In the genomic region with DNA sequence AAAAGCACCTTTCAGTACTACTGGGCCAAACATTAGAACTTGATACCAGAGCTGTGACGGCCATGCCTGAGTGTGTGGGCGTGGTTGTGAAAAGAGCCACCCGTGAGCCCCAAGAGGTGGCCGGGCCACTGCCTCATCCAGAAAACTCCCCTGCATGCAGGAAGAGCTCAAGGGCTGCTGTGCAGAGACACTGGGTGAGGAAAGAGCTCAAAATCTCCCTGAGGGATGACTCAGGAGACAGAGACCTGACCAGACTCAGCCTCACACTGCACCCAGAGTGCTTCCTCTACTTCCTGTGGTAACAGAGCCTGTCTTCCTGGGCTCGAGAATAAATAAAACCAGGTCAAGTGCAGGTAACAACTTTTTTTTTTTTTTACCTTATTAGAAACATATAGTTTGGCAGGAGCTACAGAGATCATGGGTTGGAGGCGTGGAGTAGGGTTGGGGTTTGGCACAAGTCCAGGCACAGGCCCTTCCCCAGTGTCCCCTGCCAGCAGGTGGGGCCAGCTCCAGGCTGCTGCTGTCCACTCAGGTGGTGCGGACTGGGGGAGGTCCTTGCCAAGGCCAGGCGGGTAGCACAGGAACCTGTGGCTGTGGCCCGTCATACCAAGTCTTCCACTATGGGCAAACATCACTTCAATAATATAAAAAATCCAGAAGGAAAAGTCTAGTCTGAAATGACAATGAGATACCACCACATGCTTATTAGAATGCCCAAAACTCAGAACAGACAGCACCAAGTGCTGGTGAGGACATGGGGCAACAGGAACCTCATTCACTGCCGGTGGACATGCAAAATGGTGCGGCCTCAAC, we compare ENCODE assay signal across 9 cellular contexts. TPM values are rescaled to one million over a fixed set of nuclear protein-coding genes. Genes with fewer than 3 reads are reported as not detected.
A peak's percentile ranks its signal among the peaks of the same experiment; 100 is the strongest.
DNase-seq lines count a peak whose midpoint lies in the region; ATAC-seq and TF ChIP-seq lines count a peak whose summit lies in the region.
"Had no signal": no experiment of that assay in that cellular context is flagged by ENCODE, and none has a peak within 500 bp of the region (broad histone marks: within the 10 kb centered on the region; RNA-seq: fewer than 3 reads in every experiment).

No MANE protein-coding gene starts in this region.

- H3K4me3 ChIP-seq in DND-41 (ENCODE audit: low read depth in 1 of 2, low read length in 2 of 2) (no peak overlapping the region), smooth muscle cell (no peak overlapping the region)

- H3K4me2 ChIP-seq in DND-41 (ENCODE audit: insufficient read depth, low read length) (no peak overlapping the region), smooth muscle cell (peak overlapping the region; percentile 47)

- H3K27me3 ChIP-seq in DND-41 (ENCODE audit: insufficient read depth, low read length, poor library complexity) (no peaks in the 10 kb centered on the region), smooth muscle cell (ENCODE audit: low read depth) (no peaks in the 10 kb centered on the region)

- H3K9ac ChIP-seq in DND-41 (ENCODE audit: low read depth, low read length) (no peak overlapping the region), smooth muscle cell (ENCODE audit: low read depth) (no peak overlapping the region)

- H2AFZ ChIP-seq in DND-41 (ENCODE audit: low read depth, low read length) = no peak overlapping the region
- no peak overlapping the region for H2AFZ ChIP-seq in smooth muscle cell (ENCODE audit: low read depth)

- no peak for TF ChIP-seq CTCF in DND-41 (IDR thresholded peaks at IDR 0.05; ENCODE audit: borderline replicate concordance, extremely low read depth, low read length, poor library complexity, severe bottlenecking)
- no peak for TF ChIP-seq CTCF in smooth muscle cell (IDR thresholded peaks at IDR 0.05; ENCODE audit: borderline replicate concordance, insufficient read depth, poor library complexity, severe bottlenecking)

- H3K79me2 ChIP-seq in DND-41 (ENCODE audit: insufficient read depth, low read length) (peaks cover 95% of the 10 kb centered on the region), smooth muscle cell (ENCODE audit: low read depth) (peaks cover 100% of the 10 kb centered on the region)

- H3K9me3 Mint-ChIP-seq in activated CD4-positive, alpha-beta T cell treated with anti-CD3 and anti-CD28 coated beads, Interleukin-2, amount 10 ng/mL, durations not matched to agents 24 days and 14 days = no peaks in the 10 kb centered on the region
- no peaks in the 10 kb centered on the region for H3K9me3 Mint-ChIP-seq in effector memory CD8-positive, alpha-beta T cell

- DNase-seq in DND-41 = peak; percentile 28
- DNase-seq in activated CD4-positive, alpha-beta T cell treated with anti-CD3 and anti-CD28 coated beads, Interleukin-2, amount 10 ng/mL, durations not matched to agents 24 days and 14 days = peak; percentile 85
- DNase-seq in effector memory CD8-positive, alpha-beta T cell = peak; percentile 75 to 80 (median 80)
- DNase-seq in smooth muscle cell (lab: John Stamatoyannopoulos, UW; ENCODE audit: unreplicated experiment) = no peak
- no peak for DNase-seq in ecto neural progenitor cell (ENCODE audit: low spot score)
- no peak for DNase-seq in NCI-H1436 (lab: John Stamatoyannopoulos, UW)
- DNase-seq: left cardiac atrium had no signal

- peak overlapping the region; percentile 66 for H3K4me3 Mint-ChIP-seq in activated CD4-positive, alpha-beta T cell treated with anti-CD3 and anti-CD28 coated beads, Interleukin-2, amount 10 ng/mL, durations not matched to agents 24 days and 14 days
- H3K4me3 Mint-ChIP-seq in effector memory CD8-positive, alpha-beta T cell = peak overlapping the region; percentile 83 to 92

- peaks cover 60% of the 10 kb centered on the region for H3K4me1 Mint-ChIP-seq in activated CD4-positive, alpha-beta T cell treated with anti-CD3 and anti-CD28 coated beads, Interleukin-2, amount 10 ng/mL, durations not matched to agents 24 days and 14 days
- H3K4me1 Mint-ChIP-seq in effector memory CD8-positive, alpha-beta T cell (ENCODE audit: low read depth in 2 of 2) = peaks cover 69 to 78% of the 10 kb centered on the region in 2 donors

- H3K36me3 Mint-ChIP-seq in activated CD4-positive, alpha-beta T cell treated with anti-CD3 and anti-CD28 coated beads, Interleukin-2, amount 10 ng/mL, durations not matched to agents 24 days and 14 days (ENCODE audit: low read depth) = no peaks in the 10 kb centered on the region
- H3K36me3 Mint-ChIP-seq in effector memory CD8-positive, alpha-beta T cell (ENCODE audit: insufficient read depth) = peaks cover 72% of the 10 kb centered on the region

- H3K27ac ChIP-seq in DND-41 (ENCODE audit: low read length) (peak overlapping the region; percentile 43), KOPT-K1 (ENCODE audit: low read depth, low read length, poor library complexity, severe bottlenecking) (peak overlapping the region; percentile 56), smooth muscle cell (ENCODE audit: low read depth) (peak overlapping the region; percentile 62)

- H3K27me3 Mint-ChIP-seq in activated CD4-positive, alpha-beta T cell treated with anti-CD3 and anti-CD28 coated beads, Interleukin-2, amount 10 ng/mL, durations not matched to agents 24 days and 14 days = no peaks in the 10 kb centered on the region
- H3K27me3 Mint-ChIP-seq in effector memory CD8-positive, alpha-beta T cell = no peaks in the 10 kb centered on the region

- H3K27ac Mint-ChIP-seq in activated CD4-positive, alpha-beta T cell treated with anti-CD3 and anti-CD28 coated beads, Interleukin-2, amount 10 ng/mL, durations not matched to agents 24 days and 14 days = peak overlapping the region; percentile 89
- H3K27ac Mint-ChIP-seq in effector memory CD8-positive, alpha-beta T cell = peak overlapping the region; percentile 98 to 99

- peaks cover 4% of the 10 kb centered on the region for H3F3A ChIP-seq in smooth muscle cell (ENCODE audit: low read depth)

- peaks cover 90% of the 10 kb centered on the region for H4K20me1 ChIP-seq in DND-41 (ENCODE audit: insufficient read depth, low read length)
- H4K20me1 ChIP-seq in smooth muscle cell (ENCODE audit: low read depth) = peaks cover 100% of the 10 kb centered on the region

- H3K9me3 ChIP-seq in DND-41 (ENCODE audit: insufficient read depth, low read length, severe bottlenecking) = no peaks in the 10 kb centered on the region
- no peaks in the 10 kb centered on the region for H3K9me3 ChIP-seq in KOPT-K1 (ENCODE audit: insufficient read depth, low read length, poor library complexity, severe bottlenecking)
- no peaks in the 10 kb centered on the region for H3K9me3 ChIP-seq in smooth muscle cell (replicated peaks; ENCODE audit: low read depth)

- intact Hi-C loops in activated CD4-positive, alpha-beta T cell treated with anti-CD3 and anti-CD28 coated beads, Interleukin-2, amount 10 ng/mL, durations not matched to agents 24 days and 14 days (cut with micrococcal nuclease) = loop anchor here (1.0 to 2.0 kb wide), 3 partner anchors 17 to 52 kb away; partner anchors contain the start of gene ELL

- peaks cover 11% of the 10 kb centered on the region for H3K4me1 ChIP-seq in DND-41 (ENCODE audit: insufficient read depth, low read length)
- H3K4me1 ChIP-seq in smooth muscle cell (ENCODE audit: low read depth) = peaks cover 8% of the 10 kb centered on the region

- ATAC-seq in DND-41 (ENCODE audit: insufficient read depth, low read depth) (peak; percentile 78), GM19397 (IDR thresholded peaks at IDR 0.05; ENCODE audit: unreplicated experiment) (no peak)
- ATAC-seq in effector memory CD8-positive, alpha-beta T cell (replicated peaks) = peak; percentile 87

- H3K36me3 ChIP-seq in DND-41 (ENCODE audit: insufficient read depth, low read length) (no peaks in the 10 kb centered on the region), KOPT-K1 (ENCODE audit: insufficient read depth, low read length) (no peaks in the 10 kb centered on the region), smooth muscle cell (ENCODE audit: low read depth) (no peaks in the 10 kb centered on the region)

- 66% methylated on average over 11 of the region's 11 CpGs for WGBS in smooth muscle cell (ENCODE audit: low lambda C conversion rate)

RNA-seq across cellular contexts. Expression of gene ELL, which starts 25.5 kb away (rescaled TPM):
- total RNA-seq in activated CD4-positive, alpha-beta T cell treated with anti-CD3 and anti-CD28 coated beads, Interleukin-2, amount 10 ng/mL, durations not matched to agents 24 days and 14 days = 25.5 and 27.8 TPM in 2 replicates
- 10.5 and 12.8 TPM in 2 replicates for total RNA-seq in smooth muscle cell
- polyA plus RNA-seq in smooth muscle cell = 15.2 and 31.7 TPM in 2 replicates

RNA-seq across cellular contexts. Expression of gene FKBP8, which starts 47.0 kb away (rescaled TPM):
- total RNA-seq in activated CD4-positive, alpha-beta T cell treated with anti-CD3 and anti-CD28 coated beads, Interleukin-2, amount 10 ng/mL, durations not matched to agents 24 days and 14 days = 170 and 173 TPM in 2 replicates
- 143 and 161 TPM in 2 replicates for total RNA-seq in smooth muscle cell
- polyA plus RNA-seq in smooth muscle cell = 340 and 358 TPM in 2 replicates

RNA-seq across cellular contexts. Expression of gene ISYNA1, which starts 58.4 kb away (rescaled TPM):
- 9.9 and 10.9 TPM in 2 replicates for total RNA-seq in activated CD4-positive, alpha-beta T cell treated with anti-CD3 and anti-CD28 coated beads, Interleukin-2, amount 10 ng/mL, durations not matched to agents 24 days and 14 days
- 16.4 and 60.1 TPM in 2 replicates for total RNA-seq in smooth muscle cell
- 56.9 and 89.5 TPM in 2 replicates for polyA plus RNA-seq in smooth muscle cell

Comparison
In these comparisons a context has a peak if more than half of its experiments do, and no peak if none do; other contexts are left out.
1. DNase-seq: peak in DND-41 (single experiment), activated CD4-positive, alpha-beta T cell treated with anti-CD3 and anti-CD28 coated beads, Interleukin-2, amount 10 ng/mL, durations not matched to agents 24 days and 14 days (single experiment) and effector memory CD8-positive, alpha-beta T cell (3 of 3); none in smooth muscle cell (single experiment), ecto neural progenitor cell (single experiment) and NCI-H1436 (single experiment).
2. Peak in every context shown above with its lines, with median percentiles within 50 percentile points of each other: H3K27ac ChIP-seq.